34 cellular contexts compared by ENCODE assay signal in genomic region chr17:6787081-6787693, GRCh38. TPM values are rescaled to one million over a fixed set of nuclear protein-coding genes. Genes with fewer than 3 reads are reported as not detected.
DNase-seq lines count a peak whose midpoint lies in the region; TF ChIP-seq lines count a peak whose summit lies in the region.
"Had no signal": no experiment of that assay in that cellular context is flagged by ENCODE, and none has a peak within 500 bp of the region (broad histone marks: within the 10 kb centered on the region; RNA-seq: fewer than 3 reads in every experiment).

No MANE protein-coding gene starts in this region.

- H3K27ac ChIP-seq in fibroblast of lung (ENCODE audit: insufficient read depth, low read length) (no peak overlapping the region), osteoblast (ENCODE audit: low read depth, low read length) (no peak overlapping the region), ovary (no peak overlapping the region)
- H3K27ac ChIP-seq: 22Rv1, esophagus muscularis mucosa, hepatocyte, Peyer's patch, SJCRH30 had no signal

- TF ChIP-seq CTCF in fibroblast of lung (conservative IDR thresholded peaks at IDR 0.05 in 1 of 2, IDR thresholded peaks at IDR 0.05 in 1 of 2; ENCODE audit: low read depth in 1 of 2, low read length in 2 of 2) = no peak
- TF ChIP-seq CTCF in osteoblast (IDR thresholded peaks at IDR 0.05; ENCODE audit: extremely low read depth, low read depth, low read length) = no peak
- no peak for TF ChIP-seq CTCF in ovary (IDR thresholded peaks at IDR 0.05)

- H3K27me3 ChIP-seq in fibroblast of lung (ENCODE audit: control insufficient read depth, insufficient read depth, low read length) (no peaks in the 10 kb centered on the region), osteoblast (ENCODE audit: insufficient read depth, low read length) (peaks cover 13% of the 10 kb centered on the region), ovary (no peaks in the 10 kb centered on the region)
- H3K27me3 ChIP-seq: SJCRH30 had no signal

- H2AFZ ChIP-seq in fibroblast of lung (ENCODE audit: low read length) (no peak overlapping the region), osteoblast (ENCODE audit: low read length) (peak overlapping the region; percentile 24)
- H2AFZ ChIP-seq: hepatocyte had no signal

- no peak for TF ChIP-seq POLR2A in ovary (IDR thresholded peaks at IDR 0.05)

- H3K36me3 ChIP-seq in fibroblast of lung (ENCODE audit: control insufficient read depth, insufficient read depth, low read length) = no peaks in the 10 kb centered on the region
- no peaks in the 10 kb centered on the region for H3K36me3 ChIP-seq in osteoblast (ENCODE audit: insufficient read depth, low read length)
- H3K36me3 ChIP-seq in ovary = no peaks in the 10 kb centered on the region
- H3K36me3 ChIP-seq: esophagus muscularis mucosa, Peyer's patch, SJCRH30 had no signal

- H3K9me3 ChIP-seq in fibroblast of lung (ENCODE audit: control insufficient read depth, insufficient read depth, low read depth, low read length) = no peaks in the 10 kb centered on the region
- H3K9me3 ChIP-seq in osteoblast (ENCODE audit: low read depth, low read length) = no peaks in the 10 kb centered on the region
- no peaks in the 10 kb centered on the region for H3K9me3 ChIP-seq in ovary
- H3K9me3 ChIP-seq: Caco-2, Peyer's patch, SJCRH30 had no signal

- 68 to 70% (median 69%) methylated on average over 10 of the region's 10 CpGs for WGBS in ovary, 3 donors

- intact Hi-C loops in ovary (cut with DNase I) = no loop called here

- H3K9ac ChIP-seq in fibroblast of lung (ENCODE audit: insufficient read depth, low read length) = no peak overlapping the region

- H3K4me2 ChIP-seq in fibroblast of lung (ENCODE audit: extremely low read depth, insufficient read depth, low read length) (peak overlapping the region; percentile 11), osteoblast (ENCODE audit: insufficient read depth, low read length) (peak overlapping the region; percentile 59)
- H3K4me2 ChIP-seq: hepatocyte, smooth muscle cell had no signal

- in situ Hi-C loops in ACHN (cut with HindIII; ENCODE audit: low pct_ligation_motif_present, low pct_unique_long_range_greater_than_20kb, low sequenced_read_pairs) = no loop called here

- no peaks in the 10 kb centered on the region for H3K4me1 ChIP-seq in fibroblast of lung (ENCODE audit: control insufficient read depth, extremely low read depth, insufficient read depth, low read length)
- no peaks in the 10 kb centered on the region for H3K4me1 ChIP-seq in osteoblast (ENCODE audit: insufficient read depth, low read length)
- H3K4me1 ChIP-seq in ovary (ENCODE audit: insufficient read depth) = no peaks in the 10 kb centered on the region
- H3K4me1 ChIP-seq: esophagus muscularis mucosa, Peyer's patch, SJCRH30 had no signal

- no peaks in the 10 kb centered on the region for H4K20me1 ChIP-seq in fibroblast of lung (ENCODE audit: control insufficient read depth, extremely low read depth, insufficient read depth, low read length)
- no peaks in the 10 kb centered on the region for H4K20me1 ChIP-seq in osteoblast (ENCODE audit: insufficient read depth, low read length)

- peak in 2 of 3 experiments; percentile 35 to 61 for DNase-seq in NCI-H1417 (lab: John Stamatoyannopoulos, UW)
- DNase-seq in NCI-H1417 treated with DMSO at 0.1 percent for 48 hours (lab: John Stamatoyannopoulos, UW) = no peak
- peak; percentile 50 for DNase-seq in dermis blood vessel endothelial cell
- DNase-seq in fibroblast of lung (ENCODE audit: low read depth in 2 of 2) = peak in 1 of 2 donors; percentile 9
- no peak for DNase-seq in osteoblast (ENCODE audit: insufficient read length, low spot score, missing footprints)
- DNase-seq in ovary = no peak
- DNase-seq in ACHN = no peak
- DNase-seq in NCI-H510A treated with DMSO at 0.1 percent for 48 hours (lab: John Stamatoyannopoulos, UW) = no peak
- DNase-seq: activated CD4-positive, alpha-beta T cell treated with anti-CD3 and anti-CD28 coated beads, Interleukin-2, amount 10 ng/mL, durations not matched to agents 7 days and 5 days; activated effector memory CD4-positive, alpha-beta T cell treated with anti-CD3 and anti-CD28 coated beads, Interleukin-2, amount 50 U/mL, for 16 hours; activated T-cell treated with anti-CD3 and anti-CD28 coated beads, Interleukin-2, amount 50 U/mL, for 1 hour; Caco-2; effector CD4-positive, alpha-beta T cell; NCI-H1092; NCI-H187 treated with DMSO at 0.1 percent for 48 hours; NCI-H526; Peyer's patch; retina; SJCRH30; stimulated activated naive CD4-positive, alpha-beta T cell treated with Interleukin-2 at 50 U/mL for 16 hours; T-helper 1 cell had no signal

- no peaks in the 10 kb centered on the region for H3K79me2 ChIP-seq in fibroblast of lung (ENCODE audit: control insufficient read depth, insufficient read depth, low read length)
- H3K79me2 ChIP-seq in osteoblast (ENCODE audit: insufficient read depth, low read length) = no peaks in the 10 kb centered on the region
- H3K79me2 ChIP-seq: hepatocyte had no signal

- TF ChIP-seq EP300 in ovary (IDR thresholded peaks at IDR 0.05) = no peak

- H3K4me3 ChIP-seq in fibroblast of lung (replicated peaks in 1 of 4; ENCODE audit: control extremely low read depth in 1 of 4, insufficient read depth in 1 of 4, low read depth in 3 of 4, low read length in 4 of 4) (peak overlapping the region in 1 of 4 experiments; percentile 11), osteoblast (ENCODE audit: insufficient read depth, low read length) (no peak overlapping the region), ovary (no peak overlapping the region)
- H3K4me3 ChIP-seq: esophagus muscularis mucosa, hepatocyte, K562, lung, Peyer's patch, SJCRH30, smooth muscle cell had no signal

RNA-seq across cellular contexts. Expression of gene FBXO39, which starts 11.2 kb away (rescaled TPM):
- total RNA-seq in dermis blood vessel endothelial cell = 3.7 and 4.3 TPM in 2 replicates
- 0.51 and 0.66 TPM in 2 replicates for total RNA-seq in fibroblast of lung
- polyA plus RNA-seq in fibroblast of lung = 0.10 and 0.25 TPM in 2 replicates
- 0.08 TPM in 1 of 2 replicates, not detected in the other for polyA plus RNA-seq in fibroblast of lung (2012)
- 2.0 TPM in 1 of 2 replicates, not detected in the other for polyA minus RNA-seq in fibroblast of lung (ENCODE audit: low replicate concordance)
- 0.36 and 0.59 TPM in 2 replicates for total RNA-seq in osteoblast
- 1 to 10 TPM in 3 of 7 donors, under 1 TPM in 4; 0.11 to 2.4 (median 0.81) TPM for total RNA-seq in ovary
- 1 to 10 TPM in 1 of 2 donors, under 1 TPM in 1; 0.88 to 1.2 TPM for polyA plus RNA-seq in ovary
- total RNA-seq: Caco-2, G401, hepatocyte, K562, lung, osteocyte, SJCRH30, smooth muscle cell, temporal lobe, WTC11 had no signal
- polyA plus RNA-seq: CD14-positive monocyte, hepatocyte, K562, smooth muscle cell had no signal

RNA-seq across cellular contexts. Expression of gene XAF1, which starts 31.3 kb away (rescaled TPM):
- total RNA-seq in dermis blood vessel endothelial cell = 9.8 and 13.3 TPM in 2 replicates
- total RNA-seq in fibroblast of lung = 57.5 and 98.9 TPM in 2 replicates
- polyA plus RNA-seq in fibroblast of lung = 3.2 and 3.5 TPM in 2 replicates
- 10.1 and 11.9 TPM in 2 replicates for polyA plus RNA-seq in fibroblast of lung (2012)
- polyA minus RNA-seq in fibroblast of lung (ENCODE audit: low replicate concordance) = 41.4 and 41.9 TPM in 2 replicates
- total RNA-seq in osteoblast = 36.2 and 48.5 TPM in 2 replicates
- 100 to 1,000 TPM in 2 of 7 donors, 10 to 100 TPM in 5; 33.3 to 111 (median 64.8) TPM for total RNA-seq in ovary
- 100 to 1,000 TPM in 1 of 2 donors, 10 to 100 TPM in 1; 81.4 to 105 TPM for polyA plus RNA-seq in ovary
- total RNA-seq: G401 had no signal

RNA-seq across cellular contexts. Expression of gene TEKT1, which starts 44.3 kb away (rescaled TPM):
- not detected in 2 replicates for total RNA-seq in dermis blood vessel endothelial cell
- not detected in 2 replicates for total RNA-seq in fibroblast of lung
- polyA plus RNA-seq in fibroblast of lung = not detected in 2 replicates
- not detected in 2 replicates for polyA plus RNA-seq in fibroblast of lung (2012)
- not detected in 2 replicates for polyA minus RNA-seq in fibroblast of lung (ENCODE audit: low replicate concordance)
- total RNA-seq in osteoblast = not detected in 2 replicates
- total RNA-seq in ovary = 10 to 100 TPM in 1 of 7 donors, 1 to 10 TPM in 2, under 1 TPM in 2, not detected in 2; 0.94 to 19.3 (median 2.1) TPM
- polyA plus RNA-seq in ovary = under 1 TPM in 1 of 2 donors, not detected in 1; 0.06 TPM
- total RNA-seq: activated CD4-positive, alpha-beta T cell treated with anti-CD3 and anti-CD28 coated beads, Interleukin-2, amount 10 ng/mL, durations not matched to agents 7 days and 5 days; Caco-2; esophagus muscularis mucosa; G401; K562; mucosa of gallbladder; osteocyte; Peyer's patch; SJCRH30; smooth muscle cell; ureter had no signal
- polyA plus RNA-seq: CD14-positive monocyte, hepatocyte, smooth muscle cell had no signal

Comparison
In these comparisons a context has a peak if more than half of its experiments do, and no peak if none do; other contexts are left out.
1. DNase-seq: peak in NCI-H1417 (2 of 3) and dermis blood vessel endothelial cell (single experiment); none in NCI-H1417 treated with DMSO at 0.1 percent for 48 hours (single experiment), osteoblast (single experiment), ovary (0 of 5), ACHN (single experiment) and NCI-H510A treated with DMSO at 0.1 percent for 48 hours (single experiment).